ENCODE assay signal across 20 cellular contexts in genomic region chr7:15678646-15679045, GRCh38.
"Had no signal": no experiment of that assay in that cellular context is flagged by ENCODE, and none has a peak within 500 bp of the region (broad histone marks: within the 10 kb centered on the region; RNA-seq: fewer than 3 reads in every experiment).

No MANE protein-coding gene starts in this region.

- H3K27ac ChIP-seq: body of pancreas, ovary had no signal

- H3K4me1 ChIP-seq: body of pancreas, gastroesophageal sphincter had no signal

- H3K4me3 ChIP-seq: body of pancreas, ovary had no signal

- H3K27me3 Mint-ChIP-seq: stimulated activated naive B cell treated with anti-CD40 and anti-IgM and Interleukin-4, amounts not matched to agents 10 μg/mL and 1 μg/mL and 100 μg/mL, for 72 hours had no signal

- DNase-seq: activated CD4-positive, alpha-beta T cell treated with anti-CD3 and anti-CD28 coated beads, Interleukin-2, amount 50 U/mL, for 1 hour; activated CD8-positive, alpha-beta memory T cell treated with anti-CD3 and anti-CD28 coated beads for 24 hours; activated gamma-delta T cell treated with Interleukin-2 at 50 U/mL for 16 hours; amygdala; body of pancreas; central memory CD4-positive, alpha-beta T cell; cortex of kidney; effector CD8-positive, alpha-beta T cell; hippocampal formation; kidney; midbrain; ovary; stimulated activated CD4-positive, alpha-beta T cell treated with anti-CD3 and anti-CD28 coated beads, Interleukin-2, amount 100 ng/mL, for 48 hours; stimulated activated naive B cell treated with anti-CD40 and anti-IgM and Interleukin-4, amounts not matched to agents 10 μg/mL and 1 μg/mL and 100 μg/mL, for 72 hours; T1000; trophoblast cell had no signal

- H3K36me3 Mint-ChIP-seq: activated naive CD8-positive, alpha-beta T cell; stimulated activated naive B cell treated with anti-CD40 and anti-IgM and Interleukin-4, amounts not matched to agents 10 μg/mL and 1 μg/mL and 100 μg/mL, for 72 hours had no signal

- H3K9me3 Mint-ChIP-seq: neural crest cell; stimulated activated naive B cell treated with anti-CD40 and anti-IgM and Interleukin-4, amounts not matched to agents 10 μg/mL and 1 μg/mL and 100 μg/mL, for 72 hours had no signal

- H3K36me3 ChIP-seq: gastroesophageal sphincter, ovary had no signal

- H3K27ac Mint-ChIP-seq: activated naive CD8-positive, alpha-beta T cell; stimulated activated naive B cell treated with anti-CD40 and anti-IgM and Interleukin-4, amounts not matched to agents 10 μg/mL and 1 μg/mL and 100 μg/mL, for 72 hours had no signal

- H3K4me3 Mint-ChIP-seq: activated naive CD8-positive, alpha-beta T cell; neural crest cell; stimulated activated naive B cell treated with anti-CD40 and anti-IgM and Interleukin-4, amounts not matched to agents 10 μg/mL and 1 μg/mL and 100 μg/mL, for 72 hours had no signal

- ATAC-seq: activated CD4-positive, CD25-positive, alpha-beta regulatory T cell treated with anti-CD3 and anti-CD28 coated beads, Interleukin-2, amount 50 U/mL, for 24 hours; body of pancreas; gastroesophageal sphincter; stimulated activated naive B cell treated with anti-CD40 and anti-IgM and Interleukin-4, amounts not matched to agents 10 μg/mL and 1 μg/mL and 100 μg/mL, for 72 hours had no signal

- H3K9me3 ChIP-seq: body of pancreas, gastroesophageal sphincter, ovary had no signal

- H3K4me1 Mint-ChIP-seq: neural crest cell; stimulated activated naive B cell treated with anti-CD40 and anti-IgM and Interleukin-4, amounts not matched to agents 10 μg/mL and 1 μg/mL and 100 μg/mL, for 72 hours had no signal

- H3K27me3 ChIP-seq: body of pancreas, ovary had no signal
